ENCODE assay signal across 19 cellular contexts in genomic region chr11:89443366-89444303, GRCh38. TPM values are rescaled to one million over a fixed set of nuclear protein-coding genes. Genes with fewer than 3 reads are reported as not detected.
"Had no signal": no experiment of that assay in that cellular context is flagged by ENCODE, and none has a peak within 500 bp of the region (broad histone marks: within the 10 kb centered on the region; RNA-seq: fewer than 3 reads in every experiment).

No MANE protein-coding gene starts in this region.

- H3K4me1 Mint-ChIP-seq: activated naive CD8-positive, alpha-beta T cell treated with anti-CD3 and anti-CD28 coated beads for 36 hours; natural killer cell had no signal

- H3K27ac Mint-ChIP-seq: activated CD4-positive, alpha-beta memory T cell treated with anti-CD3 and anti-CD28 coated beads for 36 hours; activated naive CD8-positive, alpha-beta T cell treated with anti-CD3 and anti-CD28 coated beads for 36 hours; effector memory CD8-positive, alpha-beta T cell; natural killer cell had no signal

- H3K4me3 Mint-ChIP-seq: activated CD4-positive, alpha-beta memory T cell treated with anti-CD3 and anti-CD28 coated beads for 36 hours; activated naive CD8-positive, alpha-beta T cell treated with anti-CD3 and anti-CD28 coated beads for 36 hours; effector memory CD8-positive, alpha-beta T cell; natural killer cell had no signal

- DNase-seq: activated CD4-positive, alpha-beta memory T cell treated with anti-CD3 and anti-CD28 coated beads for 36 hours; activated CD4-positive, alpha-beta T cell treated with anti-CD3 and anti-CD28 coated beads for 1 hour; activated gamma-delta T cell; activated naive CD8-positive, alpha-beta T cell treated with anti-CD3 and anti-CD28 coated beads for 36 hours; activated T-cell treated with anti-CD3 and anti-CD28 coated beads, Interleukin-2, amount 50 U/mL, for 48 hours; aorta; caudate nucleus; effector memory CD8-positive, alpha-beta T cell; glutamatergic neuron; left cardiac atrium; mucosa of descending colon; natural killer cell; T-helper 9 cell; thyroid gland had no signal

- H3K4me3 ChIP-seq: coronary artery, mucosa of descending colon, right atrium auricular region, skin epidermis, thyroid gland had no signal

- H3K36me3 ChIP-seq: thyroid gland had no signal

- H3K27ac ChIP-seq: parathyroid adenoma, right atrium auricular region, skin epidermis, thyroid gland had no signal

- H3K79me2 ChIP-seq: parathyroid adenoma had no signal

- H3K27me3 Mint-ChIP-seq: activated CD4-positive, alpha-beta memory T cell treated with anti-CD3 and anti-CD28 coated beads for 36 hours; activated naive CD8-positive, alpha-beta T cell treated with anti-CD3 and anti-CD28 coated beads for 36 hours; effector memory CD8-positive, alpha-beta T cell had no signal

- H3K36me3 Mint-ChIP-seq: activated CD4-positive, alpha-beta memory T cell treated with anti-CD3 and anti-CD28 coated beads for 36 hours; activated naive CD8-positive, alpha-beta T cell treated with anti-CD3 and anti-CD28 coated beads for 36 hours had no signal

- H2AFZ ChIP-seq: parathyroid adenoma had no signal

- H3K4me1 ChIP-seq: parathyroid adenoma, right atrium auricular region, thyroid gland had no signal

- ATAC-seq: effector memory CD8-positive, alpha-beta T cell; esophagus mucosa; left cardiac atrium; mucosa of descending colon; natural killer cell had no signal

- H3K27me3 ChIP-seq: right atrium auricular region, thyroid gland had no signal

RNA-seq across cellular contexts. Expression of gene NOX4, which starts 47.5 kb away (rescaled TPM):
- total RNA-seq: activated CD4-positive, alpha-beta memory T cell treated with anti-CD3 and anti-CD28 coated beads for 36 hours; activated naive CD8-positive, alpha-beta T cell treated with anti-CD3 and anti-CD28 coated beads for 36 hours; natural killer cell had no signal
